1 cellular context compared by ENCODE assay signal in the genomic region with DNA sequence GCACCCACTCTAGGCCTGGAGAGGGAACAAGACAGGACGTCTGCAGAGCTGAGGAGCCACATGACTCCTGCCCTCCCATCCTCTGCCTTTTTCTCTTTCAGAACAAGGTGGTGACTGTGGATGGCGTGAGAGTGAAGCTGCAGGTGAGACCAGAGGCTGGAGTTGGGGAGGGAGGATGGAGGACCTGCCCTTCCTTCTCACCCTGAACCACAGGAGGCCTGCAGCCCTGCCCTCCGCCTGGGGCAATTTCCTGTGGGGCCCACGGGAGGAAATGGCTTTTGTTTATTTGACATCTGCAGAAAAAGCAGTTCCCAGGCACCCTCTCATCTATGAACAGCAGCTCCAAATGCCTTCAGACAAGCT.
TF ChIP-seq lines count a peak whose summit lies in the region.

No MANE protein-coding gene starts in this region.

TF ChIP-seq in GM23338, 12 proteins besides CTCF, POLR2A, EP300 and RAD21:
- TF ChIP-seq, protein P1, sequence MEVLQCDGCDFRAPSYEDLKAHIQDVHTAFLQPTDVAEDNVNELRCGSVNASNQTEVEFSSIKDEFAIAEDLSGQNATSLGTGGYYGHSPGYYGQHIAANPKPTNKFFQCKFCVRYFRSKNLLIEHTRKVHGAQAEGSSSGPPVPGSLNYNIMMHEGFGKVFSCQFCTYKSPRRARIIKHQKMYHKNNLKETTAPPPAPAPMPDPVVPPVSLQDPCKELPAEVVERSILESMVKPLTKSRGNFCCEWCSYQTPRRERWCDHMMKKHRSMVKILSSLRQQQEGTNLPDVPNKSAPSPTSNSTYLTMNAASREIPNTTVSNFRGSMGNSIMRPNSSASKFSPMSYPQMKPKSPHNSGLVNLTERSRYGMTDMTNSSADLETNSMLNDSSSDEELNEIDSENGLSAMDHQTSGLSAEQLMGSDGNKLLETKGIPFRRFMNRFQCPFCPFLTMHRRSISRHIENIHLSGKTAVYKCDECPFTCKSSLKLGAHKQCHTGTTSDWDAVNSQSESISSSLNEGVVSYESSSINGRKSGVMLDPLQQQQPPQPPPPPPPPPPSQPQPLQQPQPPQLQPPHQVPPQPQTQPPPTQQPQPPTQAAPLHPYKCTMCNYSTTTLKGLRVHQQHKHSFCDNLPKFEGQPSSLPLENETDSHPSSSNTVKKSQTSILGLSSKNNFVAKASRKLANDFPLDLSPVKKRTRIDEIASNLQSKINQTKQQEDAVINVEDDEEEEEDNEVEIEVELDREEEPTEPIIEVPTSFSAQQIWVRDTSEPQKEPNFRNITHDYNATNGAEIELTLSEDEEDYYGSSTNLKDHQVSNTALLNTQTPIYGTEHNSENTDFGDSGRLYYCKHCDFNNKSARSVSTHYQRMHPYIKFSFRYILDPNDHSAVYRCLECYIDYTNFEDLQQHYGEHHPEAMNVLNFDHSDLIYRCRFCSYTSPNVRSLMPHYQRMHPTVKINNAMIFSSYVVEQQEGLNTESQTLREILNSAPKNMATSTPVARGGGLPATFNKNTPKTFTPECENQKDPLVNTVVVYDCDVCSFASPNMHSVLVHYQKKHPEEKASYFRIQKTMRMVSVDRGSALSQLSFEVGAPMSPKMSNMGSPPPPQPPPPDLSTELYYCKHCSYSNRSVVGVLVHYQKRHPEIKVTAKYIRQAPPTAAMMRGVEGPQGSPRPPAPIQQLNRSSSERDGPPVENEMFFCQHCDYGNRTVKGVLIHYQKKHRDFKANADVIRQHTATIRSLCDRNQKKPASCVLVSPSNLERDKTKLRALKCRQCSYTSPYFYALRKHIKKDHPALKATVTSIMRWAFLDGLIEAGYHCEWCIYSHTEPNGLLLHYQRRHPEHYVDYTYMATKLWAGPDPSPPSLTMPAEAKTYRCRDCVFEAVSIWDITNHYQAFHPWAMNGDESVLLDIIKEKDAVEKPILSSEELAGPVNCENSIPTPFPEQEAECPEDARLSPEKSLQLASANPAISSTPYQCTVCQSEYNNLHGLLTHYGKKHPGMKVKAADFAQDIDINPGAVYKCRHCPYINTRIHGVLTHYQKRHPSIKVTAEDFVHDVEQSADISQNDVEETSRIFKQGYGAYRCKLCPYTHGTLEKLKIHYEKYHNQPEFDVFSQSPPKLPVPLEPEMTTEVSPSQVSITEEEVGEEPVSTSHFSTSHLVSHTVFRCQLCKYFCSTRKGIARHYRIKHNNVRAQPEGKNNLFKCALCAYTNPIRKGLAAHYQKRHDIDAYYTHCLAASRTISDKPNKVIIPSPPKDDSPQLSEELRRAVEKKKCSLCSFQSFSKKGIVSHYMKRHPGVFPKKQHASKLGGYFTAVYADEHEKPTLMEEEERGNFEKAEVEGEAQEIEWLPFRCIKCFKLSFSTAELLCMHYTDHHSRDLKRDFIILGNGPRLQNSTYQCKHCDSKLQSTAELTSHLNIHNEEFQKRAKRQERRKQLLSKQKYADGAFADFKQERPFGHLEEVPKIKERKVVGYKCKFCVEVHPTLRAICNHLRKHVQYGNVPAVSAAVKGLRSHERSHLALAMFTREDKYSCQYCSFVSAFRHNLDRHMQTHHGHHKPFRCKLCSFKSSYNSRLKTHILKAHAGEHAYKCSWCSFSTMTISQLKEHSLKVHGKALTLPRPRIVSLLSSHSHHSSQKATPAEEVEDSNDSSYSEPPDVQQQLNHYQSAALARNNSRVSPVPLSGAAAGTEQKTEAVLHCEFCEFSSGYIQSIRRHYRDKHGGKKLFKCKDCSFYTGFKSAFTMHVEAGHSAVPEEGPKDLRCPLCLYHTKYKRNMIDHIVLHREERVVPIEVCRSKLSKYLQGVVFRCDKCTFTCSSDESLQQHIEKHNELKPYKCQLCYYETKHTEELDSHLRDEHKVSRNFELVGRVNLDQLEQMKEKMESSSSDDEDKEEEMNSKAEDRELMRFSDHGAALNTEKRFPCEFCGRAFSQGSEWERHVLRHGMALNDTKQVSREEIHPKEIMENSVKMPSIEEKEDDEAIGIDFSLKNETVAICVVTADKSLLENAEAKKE (CRISPR knock-in tag; IDR thresholded peaks at IDR 0.05) = no peak
- TF ChIP-seq, protein P2, sequence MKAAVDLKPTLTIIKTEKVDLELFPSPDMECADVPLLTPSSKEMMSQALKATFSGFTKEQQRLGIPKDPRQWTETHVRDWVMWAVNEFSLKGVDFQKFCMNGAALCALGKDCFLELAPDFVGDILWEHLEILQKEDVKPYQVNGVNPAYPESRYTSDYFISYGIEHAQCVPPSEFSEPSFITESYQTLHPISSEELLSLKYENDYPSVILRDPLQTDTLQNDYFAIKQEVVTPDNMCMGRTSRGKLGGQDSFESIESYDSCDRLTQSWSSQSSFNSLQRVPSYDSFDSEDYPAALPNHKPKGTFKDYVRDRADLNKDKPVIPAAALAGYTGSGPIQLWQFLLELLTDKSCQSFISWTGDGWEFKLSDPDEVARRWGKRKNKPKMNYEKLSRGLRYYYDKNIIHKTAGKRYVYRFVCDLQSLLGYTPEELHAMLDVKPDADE (IDR thresholded peaks at IDR 0.05) = 0 out of 2 replicates have a peak, but pooled peaks have one; percentile 17
